In genomic region chr9:70013598-70014196, GRCh38 we compare ENCODE assay signal across 13 cellular contexts. TPM values are rescaled to one million over a fixed set of nuclear protein-coding genes. Genes with fewer than 3 reads are reported as not detected.
DNase-seq lines count a peak whose midpoint lies in the region; ATAC-seq and TF ChIP-seq lines count a peak whose summit lies in the region.
"Had no signal": no experiment of that assay in that cellular context is flagged by ENCODE, and none has a peak within 500 bp of the region (broad histone marks: within the 10 kb centered on the region; RNA-seq: fewer than 3 reads in every experiment).

No MANE protein-coding gene starts in this region.

- no peaks in the 10 kb centered on the region for H3K9me3 Mint-ChIP-seq in activated T-cell treated with anti-CD3 and anti-CD28 coated beads, Interleukin-2, amount 50 U/mL, for 4 hours
- H3K9me3 Mint-ChIP-seq: activated T-helper 1 cell treated with anti-CD3 and anti-CD28 coated beads, Interleukin-12 subunit alpha, Interleukin-12 subunit beta, Interleukin-2, Interleukin-4 antibody, amounts not matched to agents 30 ng/mL and 10 ng/mL and 1 ng/mL, durations not matched to agents 14 hours and 24 hours and 36 hours; CD4-positive, alpha-beta memory T cell; dendritic cell treated with granulocyte-macrophage colony-stimulating factor and Interleukin-4, amounts not matched to agents 40 ng/mL and 50 ng/mL, for 4 days; nephron had no signal

- ATAC-seq in foreskin keratinocyte (peak; percentile 85), HG02759 (IDR thresholded peaks at IDR 0.05; ENCODE audit: unreplicated experiment) (no peak)
- no peak for ATAC-seq in activated T-cell treated with anti-CD3 and anti-CD28 coated beads, Interleukin-2, amount 50 U/mL, for 4 hours

- TF ChIP-seq CTCF in AG09319 (IDR thresholded peaks at IDR 0.05; ENCODE audit: low read depth, low read length), result no peak
- no peak for TF ChIP-seq CTCF in HFF-Myc (IDR thresholded peaks at IDR 0.05; ENCODE audit: low read depth, low read length, missing control alignments)
- peak; percentile 40 for TF ChIP-seq CTCF in foreskin keratinocyte (conservative IDR thresholded peaks at IDR 0.05)

- no peaks in the 10 kb centered on the region for H3K4me1 Mint-ChIP-seq in activated T-cell treated with anti-CD3 and anti-CD28 coated beads, Interleukin-2, amount 50 U/mL, for 4 hours (ENCODE audit: low read depth)
- H3K4me1 Mint-ChIP-seq: CD4-positive, alpha-beta memory T cell had no signal

- H3K4me3 ChIP-seq in HFF-Myc (replicated peaks; ENCODE audit: low read depth, low read length), result no peak overlapping the region
- H3K4me3 ChIP-seq: stomach had no signal

- no peaks in the 10 kb centered on the region for H3K27me3 ChIP-seq in foreskin keratinocyte
- H3K27me3 ChIP-seq: stomach had no signal

- H3K27ac ChIP-seq in foreskin keratinocyte (no peak overlapping the region), substantia nigra (ENCODE audit: low read depth, low read length, poor library complexity, severe bottlenecking) (no peak overlapping the region)
- H3K27ac ChIP-seq: stomach had no signal

- peaks cover 8% of the 10 kb centered on the region for H3K27me3 Mint-ChIP-seq in activated T-cell treated with anti-CD3 and anti-CD28 coated beads, Interleukin-2, amount 50 U/mL, for 4 hours (ENCODE audit: low read depth)
- H3K27me3 Mint-ChIP-seq: dendritic cell treated with granulocyte-macrophage colony-stimulating factor and Interleukin-4, amounts not matched to agents 40 ng/mL and 50 ng/mL, for 4 days had no signal

- no peak overlapping the region for H3K4me3 Mint-ChIP-seq in activated T-cell treated with anti-CD3 and anti-CD28 coated beads, Interleukin-2, amount 50 U/mL, for 4 hours
- H3K4me3 Mint-ChIP-seq: activated T-helper 1 cell treated with anti-CD3 and anti-CD28 coated beads, Interleukin-12 subunit alpha, Interleukin-12 subunit beta, Interleukin-2, Interleukin-4 antibody, amounts not matched to agents 30 ng/mL and 10 ng/mL and 1 ng/mL, durations not matched to agents 14 hours and 24 hours and 36 hours; CD4-positive, alpha-beta memory T cell; dendritic cell treated with granulocyte-macrophage colony-stimulating factor and Interleukin-4, amounts not matched to agents 40 ng/mL and 50 ng/mL, for 4 days; nephron had no signal

- DNase-seq in AG09319 (ENCODE audit: extremely low read depth, low read depth), result peak; percentile 43
- peak; percentile 93 for DNase-seq in HFF-Myc (ENCODE audit: extremely low read depth, low read depth)
- DNase-seq in SHP77 (lab: John Stamatoyannopoulos, UW), result peak; percentile 49 to 71
- DNase-seq in foreskin keratinocyte, result peak; percentile 70 to 76
- DNase-seq in substantia nigra (lab: John Stamatoyannopoulos, UW), result no peak
- no peak for DNase-seq in NOMO-1 (lab: John Stamatoyannopoulos, UW; ENCODE audit: unreplicated experiment in 2 of 2)
- DNase-seq in activated T-cell treated with anti-CD3 and anti-CD28 coated beads, Interleukin-2, amount 50 U/mL, for 4 hours, result no peak
- DNase-seq: CD4-positive, alpha-beta memory T cell; stomach had no signal

- H3K4me1 ChIP-seq in foreskin keratinocyte, result peaks cover 9% of the 10 kb centered on the region
- H3K4me1 ChIP-seq: stomach had no signal

- H3K36me3 Mint-ChIP-seq in activated T-cell treated with anti-CD3 and anti-CD28 coated beads, Interleukin-2, amount 50 U/mL, for 4 hours (ENCODE audit: insufficient read depth), result no peaks in the 10 kb centered on the region
- H3K36me3 Mint-ChIP-seq: CD4-positive, alpha-beta memory T cell had no signal

RNA-seq across cellular contexts. Expression of gene MAMDC2, which starts 30.0 kb away (rescaled TPM):
- 9.4 and 22.7 TPM in 2 replicates for total RNA-seq in foreskin keratinocyte
- 3.7 and 7.0 TPM in 2 replicates for polyA plus RNA-seq in foreskin keratinocyte
- total RNA-seq in activated T-cell treated with anti-CD3 and anti-CD28 coated beads, Interleukin-2, amount 50 U/mL, for 4 hours, result not detected
- total RNA-seq: activated T-helper 1 cell treated with anti-CD3 and anti-CD28 coated beads, Interleukin-12 subunit alpha, Interleukin-12 subunit beta, Interleukin-2, Interleukin-4 antibody, amounts not matched to agents 30 ng/mL and 10 ng/mL and 1 ng/mL, durations not matched to agents 14 hours and 24 hours and 36 hours; CD4-positive, alpha-beta memory T cell had no signal
- polyA plus RNA-seq: CD4-positive, alpha-beta memory T cell had no signal

Comparison
In these comparisons a context has a peak if more than half of its experiments do, and no peak if none do; other contexts are left out.
1. DNase-seq: peak in AG09319 (single experiment), HFF-Myc (single experiment), SHP77 (2 of 2) and foreskin keratinocyte (2 of 2); none in substantia nigra (0 of 49), NOMO-1 (0 of 2) and activated T-cell treated with anti-CD3 and anti-CD28 coated beads, Interleukin-2, amount 50 U/mL, for 4 hours (single experiment).